Comparison of ENCODE assay signal across 8 cellular contexts in the genomic region with DNA sequence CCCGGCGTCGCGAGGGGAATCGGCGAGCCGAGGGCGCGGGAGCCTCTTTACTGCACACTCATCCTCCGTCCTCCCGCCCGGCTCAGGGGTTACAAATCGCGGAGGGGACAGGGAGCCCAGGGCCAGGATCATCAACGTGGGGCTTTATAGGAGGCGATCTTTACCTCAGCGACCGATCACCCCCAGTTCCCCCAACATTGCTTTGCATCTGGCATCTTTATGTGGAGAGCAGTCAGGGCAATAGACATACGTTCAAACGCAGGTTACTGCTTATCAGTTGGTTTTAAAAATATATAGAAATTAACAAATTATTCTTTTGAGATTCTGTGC. TPM values are rescaled to one million over a fixed set of nuclear protein-coding genes. Genes with fewer than 3 reads are reported as not detected.
DNase-seq lines count a peak whose midpoint lies in the region; ATAC-seq and TF ChIP-seq lines count a peak whose summit lies in the region.

No MANE protein-coding gene starts in this region.

- peak; percentile 38; the same call in 2 of the 3 replicates for ATAC-seq in GM23338
- no peak for ATAC-seq in naive thymus-derived CD4-positive, alpha-beta T cell

- H3K27ac Mint-ChIP-seq in GM23338, result no peak overlapping the region
- peak overlapping the region; percentile 93 to 98 (median 97) for H3K27ac Mint-ChIP-seq in naive thymus-derived CD4-positive, alpha-beta T cell

- TF ChIP-seq CTCF in GM12864 (IDR thresholded peaks at IDR 0.05; ENCODE audit: low read depth, low read length, missing control alignments) (no peak), GM23338 (conservative IDR thresholded peaks at IDR 0.05; ENCODE audit: low read depth in 2 of 2) (no peak)

- H3K9me3 ChIP-seq in naive thymus-derived CD4-positive, alpha-beta T cell (ENCODE audit: control insufficient read depth in 2 of 3, low read length in 3 of 3), result no peaks in the 10 kb centered on the region

- peaks cover 5% of the 10 kb centered on the region; the same call in 2 of the 3 replicates for H3K4me1 Mint-ChIP-seq in GM23338
- H3K4me1 Mint-ChIP-seq in naive thymus-derived CD4-positive, alpha-beta T cell, result peaks cover 33 to 59% (median 48%) of the 10 kb centered on the region in 7 donors

- H3K36me3 ChIP-seq in GM23338 (ENCODE audit: insufficient read depth), result no peaks in the 10 kb centered on the region
- peaks cover 0 to 3% (median 0%) of the 10 kb centered on the region in 3 experiments for H3K36me3 ChIP-seq in naive thymus-derived CD4-positive, alpha-beta T cell (ENCODE audit: control insufficient read depth in 2 of 3, insufficient read depth in 3 of 3, low read length in 3 of 3)

- H2AFZ ChIP-seq in GM23338, result peak overlapping the region; percentile 96

- H3K27ac ChIP-seq in GM23338 (ENCODE audit: low read depth), result no peak overlapping the region
- peak overlapping the region; percentile 83 for H3K27ac ChIP-seq in caudate nucleus (ENCODE audit: low read depth, low read length)
- peak overlapping the region; percentile 87 for H3K27ac ChIP-seq in naive thymus-derived CD4-positive, alpha-beta T cell (ENCODE audit: low read depth, low read length)

- no peaks in the 10 kb centered on the region for H3K9me3 Mint-ChIP-seq in GM23338
- peaks cover 0 to 1% (median 0%) of the 10 kb centered on the region in 11 donors for H3K9me3 Mint-ChIP-seq in naive thymus-derived CD4-positive, alpha-beta T cell

- H3K4me3 ChIP-seq in GM12864 (ENCODE audit: low read depth, low read length) (peak overlapping the region; percentile 91), GM23338 (peak overlapping the region; percentile 87)
- H3K4me3 ChIP-seq in naive thymus-derived CD4-positive, alpha-beta T cell (ENCODE audit: low read length), result peak overlapping the region; percentile 90

- POLR2A ChIA-PET in naive thymus-derived CD4-positive, alpha-beta T cell (lab: Charles Lee), result interaction anchor here (1.2 to 1.5 kb wide), 5 partner anchors 7 to 71 kb away, joined by 3 to 11 read pairs (median 5); a partner anchor contains a TSS

- DNase-seq in GM12864 (ENCODE audit: low read depth), result no peak
- peak; percentile 40 for DNase-seq in GM23338 (ENCODE audit: low spot score)
- peak; percentile 29 for DNase-seq in NCI-H2029 (lab: John Stamatoyannopoulos, UW)
- peak in 8 of 61 donors; percentile 9 to 60 (median 32) for DNase-seq in caudate nucleus (lab: John Stamatoyannopoulos, UW)
- no peak for DNase-seq in naive thymus-derived CD4-positive, alpha-beta T cell
- no peak for DNase-seq in GM19238 (ENCODE audit: insufficient read length, low spot score)
- DNase-seq in effector CD8-positive, alpha-beta T cell (lab: John Stamatoyannopoulos, UW), result no peak
- DNase-seq in cerebellar cortex (ENCODE audit: low spot score), result no peak

- H3K27me3 ChIP-seq in GM23338 (ENCODE audit: insufficient read depth), result peaks cover 64% of the 10 kb centered on the region
- no peaks in the 10 kb centered on the region for H3K27me3 ChIP-seq in naive thymus-derived CD4-positive, alpha-beta T cell (ENCODE audit: control insufficient read depth in 2 of 2, insufficient read depth in 2 of 2, low read length in 2 of 2)

- CTCF ChIA-PET in naive thymus-derived CD4-positive, alpha-beta T cell (lab: Charles Lee), result interaction anchor here (1.1 to 1.3 kb wide), 2 partner anchors 8 to 72 kb away, joined by 3 read pairs; a partner anchor contains a TSS

- H3K4me2 ChIP-seq in GM23338, result peak overlapping the region; percentile 71

- H3K79me2 ChIP-seq in GM23338 (replicated peaks; ENCODE audit: insufficient read depth), result peaks cover 43% of the 10 kb centered on the region

- no peaks in the 10 kb centered on the region for H3K9me2 ChIP-seq in GM23338 (ENCODE audit: insufficient read depth)

- no peaks in the 10 kb centered on the region for H3K4me1 ChIP-seq in GM23338 (ENCODE audit: insufficient read depth)
- H3K4me1 ChIP-seq in naive thymus-derived CD4-positive, alpha-beta T cell (ENCODE audit: control insufficient read depth in 2 of 2, insufficient read depth in 2 of 2, low read length in 2 of 2), result peaks cover 13 to 28% of the 10 kb centered on the region in 2 donors

- H3F3A ChIP-seq in GM23338 (replicated peaks; ENCODE audit: low read depth), result no peaks in the 10 kb centered on the region

- H3K27me3 Mint-ChIP-seq in GM23338 (ENCODE audit: insufficient read depth, low read depth, poor library complexity), result peaks cover 36% of the 10 kb centered on the region
- no peaks in the 10 kb centered on the region for H3K27me3 Mint-ChIP-seq in naive thymus-derived CD4-positive, alpha-beta T cell

- peaks cover 37% of the 10 kb centered on the region for H4K20me1 ChIP-seq in GM23338 (replicated peaks; ENCODE audit: insufficient read depth)

- peak overlapping the region; percentile 97 for H3K4me3 Mint-ChIP-seq in GM23338
- peak overlapping the region; percentile 89 to 100 (median 99) for H3K4me3 Mint-ChIP-seq in naive thymus-derived CD4-positive, alpha-beta T cell

- H3K36me3 Mint-ChIP-seq in GM23338 (ENCODE audit: low read depth), result no peaks in the 10 kb centered on the region
- H3K36me3 Mint-ChIP-seq in naive thymus-derived CD4-positive, alpha-beta T cell, result peaks cover 0 to 6% (median 0%) of the 10 kb centered on the region in 5 donors

- intact Hi-C loops in naive thymus-derived CD4-positive, alpha-beta T cell (cut with micrococcal nuclease), result loop anchor here in 1 of 2 donors (1.0 to 10.0 kb wide), 2 partner anchors 8 to 215 kb away; a partner anchor contains a TSS

TF ChIP-seq in GM23338, 12 proteins besides CTCF, POLR2A, EP300 and RAD21 (continues in another document):
- TF ChIP-seq ZNF114 (CRISPR knock-in tag; IDR thresholded peaks at IDR 0.05), result no peak
- TF ChIP-seq ZNF331 (CRISPR knock-in tag; IDR thresholded peaks at IDR 0.05; ENCODE audit: low read depth), result no peak
- TF ChIP-seq, protein P1, sequence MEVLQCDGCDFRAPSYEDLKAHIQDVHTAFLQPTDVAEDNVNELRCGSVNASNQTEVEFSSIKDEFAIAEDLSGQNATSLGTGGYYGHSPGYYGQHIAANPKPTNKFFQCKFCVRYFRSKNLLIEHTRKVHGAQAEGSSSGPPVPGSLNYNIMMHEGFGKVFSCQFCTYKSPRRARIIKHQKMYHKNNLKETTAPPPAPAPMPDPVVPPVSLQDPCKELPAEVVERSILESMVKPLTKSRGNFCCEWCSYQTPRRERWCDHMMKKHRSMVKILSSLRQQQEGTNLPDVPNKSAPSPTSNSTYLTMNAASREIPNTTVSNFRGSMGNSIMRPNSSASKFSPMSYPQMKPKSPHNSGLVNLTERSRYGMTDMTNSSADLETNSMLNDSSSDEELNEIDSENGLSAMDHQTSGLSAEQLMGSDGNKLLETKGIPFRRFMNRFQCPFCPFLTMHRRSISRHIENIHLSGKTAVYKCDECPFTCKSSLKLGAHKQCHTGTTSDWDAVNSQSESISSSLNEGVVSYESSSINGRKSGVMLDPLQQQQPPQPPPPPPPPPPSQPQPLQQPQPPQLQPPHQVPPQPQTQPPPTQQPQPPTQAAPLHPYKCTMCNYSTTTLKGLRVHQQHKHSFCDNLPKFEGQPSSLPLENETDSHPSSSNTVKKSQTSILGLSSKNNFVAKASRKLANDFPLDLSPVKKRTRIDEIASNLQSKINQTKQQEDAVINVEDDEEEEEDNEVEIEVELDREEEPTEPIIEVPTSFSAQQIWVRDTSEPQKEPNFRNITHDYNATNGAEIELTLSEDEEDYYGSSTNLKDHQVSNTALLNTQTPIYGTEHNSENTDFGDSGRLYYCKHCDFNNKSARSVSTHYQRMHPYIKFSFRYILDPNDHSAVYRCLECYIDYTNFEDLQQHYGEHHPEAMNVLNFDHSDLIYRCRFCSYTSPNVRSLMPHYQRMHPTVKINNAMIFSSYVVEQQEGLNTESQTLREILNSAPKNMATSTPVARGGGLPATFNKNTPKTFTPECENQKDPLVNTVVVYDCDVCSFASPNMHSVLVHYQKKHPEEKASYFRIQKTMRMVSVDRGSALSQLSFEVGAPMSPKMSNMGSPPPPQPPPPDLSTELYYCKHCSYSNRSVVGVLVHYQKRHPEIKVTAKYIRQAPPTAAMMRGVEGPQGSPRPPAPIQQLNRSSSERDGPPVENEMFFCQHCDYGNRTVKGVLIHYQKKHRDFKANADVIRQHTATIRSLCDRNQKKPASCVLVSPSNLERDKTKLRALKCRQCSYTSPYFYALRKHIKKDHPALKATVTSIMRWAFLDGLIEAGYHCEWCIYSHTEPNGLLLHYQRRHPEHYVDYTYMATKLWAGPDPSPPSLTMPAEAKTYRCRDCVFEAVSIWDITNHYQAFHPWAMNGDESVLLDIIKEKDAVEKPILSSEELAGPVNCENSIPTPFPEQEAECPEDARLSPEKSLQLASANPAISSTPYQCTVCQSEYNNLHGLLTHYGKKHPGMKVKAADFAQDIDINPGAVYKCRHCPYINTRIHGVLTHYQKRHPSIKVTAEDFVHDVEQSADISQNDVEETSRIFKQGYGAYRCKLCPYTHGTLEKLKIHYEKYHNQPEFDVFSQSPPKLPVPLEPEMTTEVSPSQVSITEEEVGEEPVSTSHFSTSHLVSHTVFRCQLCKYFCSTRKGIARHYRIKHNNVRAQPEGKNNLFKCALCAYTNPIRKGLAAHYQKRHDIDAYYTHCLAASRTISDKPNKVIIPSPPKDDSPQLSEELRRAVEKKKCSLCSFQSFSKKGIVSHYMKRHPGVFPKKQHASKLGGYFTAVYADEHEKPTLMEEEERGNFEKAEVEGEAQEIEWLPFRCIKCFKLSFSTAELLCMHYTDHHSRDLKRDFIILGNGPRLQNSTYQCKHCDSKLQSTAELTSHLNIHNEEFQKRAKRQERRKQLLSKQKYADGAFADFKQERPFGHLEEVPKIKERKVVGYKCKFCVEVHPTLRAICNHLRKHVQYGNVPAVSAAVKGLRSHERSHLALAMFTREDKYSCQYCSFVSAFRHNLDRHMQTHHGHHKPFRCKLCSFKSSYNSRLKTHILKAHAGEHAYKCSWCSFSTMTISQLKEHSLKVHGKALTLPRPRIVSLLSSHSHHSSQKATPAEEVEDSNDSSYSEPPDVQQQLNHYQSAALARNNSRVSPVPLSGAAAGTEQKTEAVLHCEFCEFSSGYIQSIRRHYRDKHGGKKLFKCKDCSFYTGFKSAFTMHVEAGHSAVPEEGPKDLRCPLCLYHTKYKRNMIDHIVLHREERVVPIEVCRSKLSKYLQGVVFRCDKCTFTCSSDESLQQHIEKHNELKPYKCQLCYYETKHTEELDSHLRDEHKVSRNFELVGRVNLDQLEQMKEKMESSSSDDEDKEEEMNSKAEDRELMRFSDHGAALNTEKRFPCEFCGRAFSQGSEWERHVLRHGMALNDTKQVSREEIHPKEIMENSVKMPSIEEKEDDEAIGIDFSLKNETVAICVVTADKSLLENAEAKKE (CRISPR knock-in tag; IDR thresholded peaks at IDR 0.05), result no peak
- no peak for TF ChIP-seq JUNB (IDR thresholded peaks at IDR 0.05; ENCODE audit: unreplicated experiment)

RNA-seq across cellular contexts. Expression of a gene that starts 0.6 kb away (rescaled TPM):
- 17.8 and 18.1 TPM in 2 replicates for total RNA-seq in GM23338 (2014; rRNA removed; shearing (Covaris generic))
- polyA plus RNA-seq in GM23338 (2016; fragmentation: Nextera tagmentation; extraction: Ambion mirVana), result 10.0 and 10.4 TPM in 2 replicates
- total RNA-seq in naive thymus-derived CD4-positive, alpha-beta T cell, result 10 to 100 TPM; 12.5 to 32.4 (median 26.5) TPM
- 10 to 100 TPM; 18.1 to 45.4 TPM for polyA plus RNA-seq in naive thymus-derived CD4-positive, alpha-beta T cell

Comparison
In these comparisons a context has a peak if more than half of its experiments do, and no peak if none do; other contexts are left out.
1. DNase-seq: peak in GM23338 (single experiment) and NCI-H2029 (single experiment); none in GM12864 (single experiment), naive thymus-derived CD4-positive, alpha-beta T cell (0 of 9), GM19238 (single experiment), effector CD8-positive, alpha-beta T cell (single experiment) and cerebellar cortex (single experiment).
2. Peak in every context shown above with its lines, with median percentiles within 50 percentile points of each other: H3K4me3 ChIP-seq.